18 cellular contexts compared by ENCODE assay signal in the genomic region with DNA sequence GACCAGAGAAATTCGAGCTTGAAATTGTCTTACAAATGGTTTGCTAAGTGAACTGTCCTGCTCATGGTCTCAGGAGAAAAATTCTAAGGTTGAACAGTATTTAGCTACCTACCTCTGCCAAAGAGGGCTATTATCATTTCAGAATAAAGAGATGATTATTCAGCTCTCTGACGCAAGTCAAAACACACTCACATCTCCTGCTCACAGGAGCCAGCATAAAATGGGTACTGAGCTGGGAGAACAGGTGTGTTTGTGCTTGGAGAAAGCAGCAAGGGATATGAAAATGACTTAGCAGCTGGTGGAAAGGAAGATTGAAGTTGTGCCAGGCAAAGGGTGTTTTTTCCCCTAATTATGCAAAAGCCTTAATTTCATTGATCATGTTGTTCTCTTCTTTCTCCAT. TPM values are rescaled to one million over a fixed set of nuclear protein-coding genes. Genes with fewer than 3 reads are reported as not detected.
A peak's percentile ranks its signal among the peaks of the same experiment; 100 is the strongest.
DNase-seq lines count a peak whose midpoint lies in the region; TF ChIP-seq lines count a peak whose summit lies in the region.
"Had no signal": no experiment of that assay in that cellular context is flagged by ENCODE, and none has a peak within 500 bp of the region (broad histone marks: within the 10 kb centered on the region; RNA-seq: fewer than 3 reads in every experiment).

No MANE protein-coding gene starts in this region.

- H4K20me1 ChIP-seq in neural cell (ENCODE audit: insufficient read depth), result no peaks in the 10 kb centered on the region
- H4K20me1 ChIP-seq: BLaER1 had no signal

- H3K36me3 ChIP-seq in neural cell (ENCODE audit: insufficient read depth, low read length), result no peaks in the 10 kb centered on the region
- H3K36me3 ChIP-seq: BLaER1, SJSA1 had no signal

- peak overlapping the region; percentile 9 for H3K4me3 ChIP-seq in neural cell (ENCODE audit: low read length)
- H3K4me3 ChIP-seq: BLaER1, SJSA1 had no signal

- H3F3A ChIP-seq in neural cell (ENCODE audit: insufficient read depth, low read length, poor library complexity, severe bottlenecking), result no peaks in the 10 kb centered on the region

- DNase-seq in NCI-H748 (lab: John Stamatoyannopoulos, UW; ENCODE audit: unreplicated experiment), result peak; percentile 5
- no peak for DNase-seq in NCI-H748 treated with DMSO at 0.1 percent for 48 hours (lab: John Stamatoyannopoulos, UW)
- peak; percentile 12 to 29 for DNase-seq in NCI-H1930 (lab: John Stamatoyannopoulos, UW)
- peak; percentile 20 for DNase-seq in NCI-H774 (lab: John Stamatoyannopoulos, UW)
- no peak for DNase-seq in OCI-M1 (lab: John Stamatoyannopoulos, UW)
- no peak for DNase-seq in HK-2 (ENCODE audit: unreplicated experiment)
- no peak for DNase-seq in activated naive CD4-positive, alpha-beta T cell treated with Interleukin-2 at 50 U/mL for 16 hours
- DNase-seq: CD4-positive, alpha-beta memory T cell; DMS79; NCI-H1694; NCI-H510A treated with DMSO at 0.1 percent for 48 hours; PC-3; RPMI8226 had no signal

- H3K4me2 ChIP-seq in neural cell (ENCODE audit: low read length), result no peak overlapping the region
- H3K4me2 ChIP-seq: BLaER1, KMS-11 had no signal

- no peak overlapping the region for H2AFZ ChIP-seq in neural cell (ENCODE audit: low read depth, low read length)

- H3K9ac ChIP-seq in neural cell (ENCODE audit: low read length), result no peak overlapping the region
- H3K9ac ChIP-seq: BLaER1, KMS-11 had no signal

- TF ChIP-seq RAD21 in neural cell (conservative IDR thresholded peaks at IDR 0.05), result no peak

- no peak for TF ChIP-seq CTCF in neural cell (IDR thresholded peaks at IDR 0.05; ENCODE audit: poor library complexity, severe bottlenecking)

- TF ChIP-seq EP300 in neural cell (conservative IDR thresholded peaks at IDR 0.05; ENCODE audit: poor library complexity, severe bottlenecking), result peak; percentile 89

- no peaks in the 10 kb centered on the region for H3K79me2 ChIP-seq in neural cell (replicated peaks; ENCODE audit: insufficient read depth, low read length)

- H3K9me3 ChIP-seq in neural cell (ENCODE audit: low read length), result no peaks in the 10 kb centered on the region
- H3K9me3 ChIP-seq: BLaER1, SJSA1 had no signal

- H3K27me3 ChIP-seq in neural cell (ENCODE audit: insufficient read depth, low read depth, low read length), result no peaks in the 10 kb centered on the region
- H3K27me3 ChIP-seq: BLaER1, SJSA1 had no signal

- no peaks in the 10 kb centered on the region for H3K9me2 ChIP-seq in neural cell (ENCODE audit: insufficient read depth, low read length)

- no peak overlapping the region for H3K27ac ChIP-seq in neural cell (ENCODE audit: low read length)
- H3K27ac ChIP-seq: BLaER1, HL-60, KMS-11, SJSA1 had no signal

TF ChIP-seq in neural cell, 6 proteins besides CTCF, POLR2A, EP300 and RAD21:
- peak; percentile 82 for TF ChIP-seq POLR2AphosphoS5 (IDR thresholded peaks at IDR 0.05)
- no peak for TF ChIP-seq SMC3 (conservative IDR thresholded peaks at IDR 0.05; ENCODE audit: poor library complexity)
- TF ChIP-seq, protein P1, sequence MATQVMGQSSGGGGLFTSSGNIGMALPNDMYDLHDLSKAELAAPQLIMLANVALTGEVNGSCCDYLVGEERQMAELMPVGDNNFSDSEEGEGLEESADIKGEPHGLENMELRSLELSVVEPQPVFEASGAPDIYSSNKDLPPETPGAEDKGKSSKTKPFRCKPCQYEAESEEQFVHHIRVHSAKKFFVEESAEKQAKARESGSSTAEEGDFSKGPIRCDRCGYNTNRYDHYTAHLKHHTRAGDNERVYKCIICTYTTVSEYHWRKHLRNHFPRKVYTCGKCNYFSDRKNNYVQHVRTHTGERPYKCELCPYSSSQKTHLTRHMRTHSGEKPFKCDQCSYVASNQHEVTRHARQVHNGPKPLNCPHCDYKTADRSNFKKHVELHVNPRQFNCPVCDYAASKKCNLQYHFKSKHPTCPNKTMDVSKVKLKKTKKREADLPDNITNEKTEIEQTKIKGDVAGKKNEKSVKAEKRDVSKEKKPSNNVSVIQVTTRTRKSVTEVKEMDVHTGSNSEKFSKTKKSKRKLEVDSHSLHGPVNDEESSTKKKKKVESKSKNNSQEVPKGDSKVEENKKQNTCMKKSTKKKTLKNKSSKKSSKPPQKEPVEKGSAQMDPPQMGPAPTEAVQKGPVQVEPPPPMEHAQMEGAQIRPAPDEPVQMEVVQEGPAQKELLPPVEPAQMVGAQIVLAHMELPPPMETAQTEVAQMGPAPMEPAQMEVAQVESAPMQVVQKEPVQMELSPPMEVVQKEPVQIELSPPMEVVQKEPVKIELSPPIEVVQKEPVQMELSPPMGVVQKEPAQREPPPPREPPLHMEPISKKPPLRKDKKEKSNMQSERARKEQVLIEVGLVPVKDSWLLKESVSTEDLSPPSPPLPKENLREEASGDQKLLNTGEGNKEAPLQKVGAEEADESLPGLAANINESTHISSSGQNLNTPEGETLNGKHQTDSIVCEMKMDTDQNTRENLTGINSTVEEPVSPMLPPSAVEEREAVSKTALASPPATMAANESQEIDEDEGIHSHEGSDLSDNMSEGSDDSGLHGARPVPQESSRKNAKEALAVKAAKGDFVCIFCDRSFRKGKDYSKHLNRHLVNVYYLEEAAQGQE (IDR thresholded peaks at IDR 0.05; ENCODE audit: borderline replicate concordance), result peak; percentile 24
- TF ChIP-seq TAF1 (IDR thresholded peaks at IDR 0.05; ENCODE audit: low read depth), result no peak

RNA-seq across cellular contexts. Expression of a gene that starts 47.3 kb away (rescaled TPM):
- polyA plus RNA-seq in neural cell, result 58.1 and 64.0 TPM in 2 replicates
- 69.6 and 81.6 TPM in 2 replicates for polyA minus RNA-seq in neural cell

Comparison
In these comparisons a context has a peak if more than half of its experiments do, and no peak if none do; other contexts are left out.
1. DNase-seq: peak in NCI-H748 (single experiment), NCI-H1930 (2 of 2) and NCI-H774 (single experiment); none in NCI-H748 treated with DMSO at 0.1 percent for 48 hours (single experiment), OCI-M1 (single experiment), HK-2 (single experiment) and activated naive CD4-positive, alpha-beta T cell treated with Interleukin-2 at 50 U/mL for 16 hours (single experiment).